Comparison of ENCODE assay signal across 8 cellular contexts in genomic region chr4:127881565-127881869, GRCh38. TPM values are rescaled to one million over a fixed set of nuclear protein-coding genes. Genes with fewer than 3 reads are reported as not detected.
A peak's percentile ranks its signal among the peaks of the same experiment; 100 is the strongest.
DNase-seq lines count a peak whose midpoint lies in the region; TF ChIP-seq lines count a peak whose summit lies in the region.

No MANE protein-coding gene starts in this region.

- no peak overlapping the region for H2BK20ac ChIP-seq in H9 (ENCODE audit: low read depth, low read length, poor library complexity, severe bottlenecking)

- peak overlapping the region; percentile 2 for H3K18ac ChIP-seq in H9 (ENCODE audit: insufficient read length, low read depth, low read length)

- H2BK12ac ChIP-seq in H9 (ENCODE audit: insufficient read length, low read depth, low read length), result no peak overlapping the region

- no peaks in the 10 kb centered on the region for H4K20me1 ChIP-seq in H9 (ENCODE audit: control insufficient read depth, insufficient read depth, insufficient read length)

- H3K79me2 ChIP-seq in H9 (ENCODE audit: insufficient read depth, low read length), result no peaks in the 10 kb centered on the region

- H3K56ac ChIP-seq in H9 (ENCODE audit: insufficient read length, low read depth, low read length), result no peak overlapping the region

- peaks cover 17 to 45% (median 37%) of the 10 kb centered on the region in 3 experiments for H3K36me3 Mint-ChIP-seq in H9 (ENCODE audit: insufficient read depth in 1 of 3, low read depth in 3 of 3)

- H3K79me1 ChIP-seq in H9 (ENCODE audit: insufficient read depth, low read depth, low read length, poor library complexity, severe bottlenecking), result no peaks in the 10 kb centered on the region

- no peak overlapping the region for H4K8ac ChIP-seq in H9 (replicated peaks; ENCODE audit: insufficient read length, low read depth, low read length)

- WGBS in H9 (ENCODE audit: extremely low coverage, insufficient read length, low lambda C conversion rate), result no CpG with 5 or more reads among the region's 7 CpGs

- H3K4me3 Mint-ChIP-seq in H9, result peak overlapping the region; percentile 91 to 95

- H3K27ac ChIP-seq in H9 (ENCODE audit: insufficient read length, low read depth, low read length), result no peak overlapping the region

- H3K4me3 ChIP-seq in NT2/D1 (ENCODE audit: insufficient read length, low read depth) (peak overlapping the region; percentile 85), fibroblast of mammary gland (ENCODE audit: control insufficient read depth, low read depth, low read length) (peak overlapping the region; percentile 93), retinal pigment epithelial cell (ENCODE audit: low read length) (peak overlapping the region; percentile 95)

- no peak overlapping the region for H2AFZ ChIP-seq in H9 (ENCODE audit: low read length)

- peak; percentile 8 for TF ChIP-seq CTCF in GM13976 (IDR thresholded peaks at IDR 0.05; ENCODE audit: borderline replicate concordance, control extremely low read depth, extremely low read depth, insufficient read depth, missing control alignments)
- no peak for TF ChIP-seq CTCF in H9 (conservative IDR thresholded peaks at IDR 0.05)
- no peak for TF ChIP-seq CTCF in fibroblast of mammary gland (conservative IDR thresholded peaks at IDR 0.05; ENCODE audit: control insufficient read depth, insufficient read depth, low read depth, low read length)
- TF ChIP-seq CTCF in retinal pigment epithelial cell (conservative IDR thresholded peaks at IDR 0.05; ENCODE audit: low read depth, low read length), result no peak

- no peak overlapping the region for H4K5ac ChIP-seq in H9 (ENCODE audit: insufficient read length, low read depth, low read length)

- H3K9me3 ChIP-seq in H9 (ENCODE audit: control insufficient read depth, low read depth, low read length) (no peaks in the 10 kb centered on the region), NT2/D1 (ENCODE audit: insufficient read depth, low read length) (no peaks in the 10 kb centered on the region)

- DNase-seq in GM13976 (ENCODE audit: low spot score), result peak; percentile 63
- no peak for DNase-seq in H9
- DNase-seq in NT2/D1 (ENCODE audit: low read depth, low spot score), result no peak
- no peak for DNase-seq in fibroblast of mammary gland (ENCODE audit: low read depth)
- DNase-seq in retinal pigment epithelial cell (ENCODE audit: low read depth), result no peak
- no peak for DNase-seq in GF-D8 (lab: John Stamatoyannopoulos, UW)
- no peak for DNase-seq in AG08396 (ENCODE audit: low spot score)
- no peak for DNase-seq in ureter (ENCODE audit: low spot score)

- peak overlapping the region; percentile 57 for H3K4me2 ChIP-seq in H9 (ENCODE audit: insufficient read depth, insufficient read length, low read length)

- no peak overlapping the region for H2AK5ac ChIP-seq in H9 (ENCODE audit: insufficient read length, low read length)

- no peak overlapping the region for H2BK15ac ChIP-seq in H9 (ENCODE audit: low read depth, low read length)

- no peak overlapping the region for H2BK5ac ChIP-seq in H9 (ENCODE audit: insufficient read length, low read length)

- H3K9ac ChIP-seq in H9 (ENCODE audit: extremely low read depth, insufficient read length, low read length) (peak overlapping the region; percentile 81), NT2/D1 (ENCODE audit: insufficient read length, low read depth) (peak overlapping the region; percentile 97)

- H3K9me3 Mint-ChIP-seq in H9, result peaks cover 0 to 3% of the 10 kb centered on the region in 2 experiments; a peak in 2 of 5 replicates

- no peaks in the 10 kb centered on the region for H3K27me3 ChIP-seq in H9 (ENCODE audit: insufficient read depth, low read length)
- no peaks in the 10 kb centered on the region for H3K27me3 ChIP-seq in NT2/D1 (ENCODE audit: insufficient read depth, insufficient read length)

- no peak overlapping the region for H3K23ac ChIP-seq in H9 (ENCODE audit: insufficient read length, low read depth, low read length)

- no peaks in the 10 kb centered on the region for H3K4me1 ChIP-seq in H9 (ENCODE audit: insufficient read depth, low read length)
- no peaks in the 10 kb centered on the region for H3K4me1 ChIP-seq in NT2/D1 (ENCODE audit: insufficient read depth, insufficient read length)

- peak overlapping the region; percentile 33; the same call in 1 of the 2 replicates for H3K14ac ChIP-seq in H9 (ENCODE audit: insufficient read depth, low read length)

- H3T11ph ChIP-seq in H9 (ENCODE audit: low read length), result no peak overlapping the region

- H3K36me3 ChIP-seq in NT2/D1 (ENCODE audit: insufficient read depth, insufficient read length, low read length), result peaks cover 46% of the 10 kb centered on the region

- in situ Hi-C loops in GM13976 (cut with MboI; ENCODE audit: low sequenced_read_pairs, unreplicated experiment), result no loop called here

- H3K27me3 Mint-ChIP-seq in H9 (ENCODE audit: low read depth), result no peaks in the 10 kb centered on the region; the same call in 1 of the 2 replicates

- H3K4ac ChIP-seq in H9 (ENCODE audit: low read depth, low read length), result no peak overlapping the region

- H3K27ac Mint-ChIP-seq in H9, result peak overlapping the region; percentile 100; a peak in 6 of 7 replicates

- H4K91ac ChIP-seq in H9 (ENCODE audit: insufficient read length, low read depth, low read length), result no peak overlapping the region

- peaks cover 9 to 18% of the 10 kb centered on the region in 2 experiments for H3K4me1 Mint-ChIP-seq in H9

- no peaks in the 10 kb centered on the region for H3K23me2 ChIP-seq in H9 (ENCODE audit: insufficient read length, low read depth, low read length, poor library complexity, severe bottlenecking)

- H2BK120ac ChIP-seq in H9 (ENCODE audit: low read depth, low read length, poor library complexity, severe bottlenecking), result no peak overlapping the region

RNA-seq across cellular contexts. Expression of gene PLK4, which starts 0.8 kb away (rescaled TPM):
- 36.4 and 40.2 TPM in 2 replicates for total RNA-seq in H9 (2021)
- 4.7 TPM for total RNA-seq in ureter
